22 cellular contexts compared by ENCODE assay signal in genomic region chr16:17204248-17205043, GRCh38.
DNase-seq lines count a peak whose midpoint lies in the region; ATAC-seq, FAIRE-seq and TF ChIP-seq lines count a peak whose summit lies in the region.
"Had no signal": no experiment of that assay in that cellular context is flagged by ENCODE, and none has a peak within 500 bp of the region (broad histone marks: within the 10 kb centered on the region; RNA-seq: fewer than 3 reads in every experiment).

No MANE protein-coding gene starts in this region.

- H3K9me3 ChIP-seq in right lobe of liver (no peaks in the 10 kb centered on the region), HepG2 (ENCODE audit: low read length) (no peaks in the 10 kb centered on the region), pancreas (no peaks in the 10 kb centered on the region)
- H3K9me3 ChIP-seq: Peyer's patch had no signal

- no peak overlapping the region for H3K4me3 ChIP-seq in right lobe of liver
- H3K4me3 ChIP-seq in HepG2 (replicated peaks in 1 of 3; ENCODE audit: insufficient read depth in 1 of 3, low read depth in 2 of 3, low read length in 3 of 3), result no peak overlapping the region
- no peak overlapping the region for H3K4me3 ChIP-seq in pancreas
- H3K4me3 ChIP-seq: Peyer's patch, SK-N-MC had no signal

- TF ChIP-seq EP300 in HepG2 (IDR thresholded peaks at IDR 0.05; ENCODE audit: low read depth in 2 of 2, low read length in 2 of 2), result no peak
- TF ChIP-seq EP300 in HepG2 (CRISPR knock-in tag; IDR thresholded peaks at IDR 0.05; ENCODE audit: borderline replicate concordance), result no peak

- POLR2A ChIA-PET in HepG2 (lab: Yijun Ruan, JAX), result interaction anchor here (0.7 to 0.8 kb wide), 2 partner anchors 14 to 30 kb away, joined by 3 read pairs; no protein-coding TSS in a partner anchor

- FAIRE-seq in HepG2 (lab: Jason Lieb, UNC) (no peak), pancreas (lab: Jason Lieb, UNC) (no peak)
- FAIRE-seq: H54 had no signal

- no peak overlapping the region for H3K9ac ChIP-seq in HepG2 (ENCODE audit: insufficient read depth, low read depth, low read length)

- BruUV-seq in HepG2 (replicated peaks; lab: Mats Ljungman, UMichigan), result no TSS peak

- no peaks in the 10 kb centered on the region for H3K79me2 ChIP-seq in HepG2 (ENCODE audit: insufficient read depth, low read length)

- H3K27ac Mint-ChIP-seq in activated T-helper 1 cell treated with anti-CD3 and anti-CD28 coated beads, Interleukin-12 subunit alpha, Interleukin-12 subunit beta, Interleukin-2, Interleukin-4 antibody, amounts not matched to agents 30 ng/mL and 10 ng/mL and 1 ng/mL, durations not matched to agents 14 hours and 24 hours and 36 hours, result no peak overlapping the region

- H3K27ac ChIP-seq in right lobe of liver (no peak overlapping the region), HepG2 (ENCODE audit: extremely low read length, insufficient read depth, low read length) (no peak overlapping the region), VCaP (peak overlapping the region; percentile 92), pancreas (peak overlapping the region in 3 of 4 donors; percentile 15 to 77 (median 60))
- H3K27ac ChIP-seq: C4-2B, HL-60, Peyer's patch, SK-N-MC had no signal

- DNase-seq in right lobe of liver (no peak), HepG2 (ENCODE audit: low spot score) (no peak), pancreas (no peak), NCI-H82 treated with DMSO at 0.1 percent for 48 hours (lab: John Stamatoyannopoulos, UW; ENCODE audit: unreplicated experiment) (no peak)
- no peak for DNase-seq in activated T-helper 1 cell treated with anti-CD3 and anti-CD28 coated beads, Interleukin-12 subunit alpha, Interleukin-12 subunit beta, Interleukin-2, Interleukin-4 antibody, amounts not matched to agents 30 ng/mL and 10 ng/mL and 1 ng/mL, durations not matched to agents 14 hours and 24 hours and 36 hours (ENCODE audit: low spot score)
- DNase-seq: DMS 273 treated with DMSO at 0.1 percent for 48 hours; DND-41; IMR-90; NCI-H1092 treated with DMSO at 0.1 percent for 48 hours; NCI-H146; NCI-H2029 treated with DMSO at 0.1 percent for 48 hours; NCI-H446 treated with DMSO at 0.1 percent for 48 hours; NCI-H69; NK-92 treated with Interleukin-12 subunit alpha and Interleukin-12 subunit beta, amount 100 ng/mL, for 24 hours; Peyer's patch; Right ventricle myocardium superior had no signal

- TF ChIP-seq POLR2A in right lobe of liver (IDR thresholded peaks at IDR 0.05), result no peak
- TF ChIP-seq POLR2A in HepG2 (IDR thresholded peaks at IDR 0.05; ENCODE audit: insufficient read depth in 1 of 2, low read depth in 2 of 2, low read length in 2 of 2), result no peak

- no peak overlapping the region for H3K4me2 ChIP-seq in HepG2 (ENCODE audit: low read depth, low read length)

- no peak overlapping the region for H3K4me3 Mint-ChIP-seq in activated T-helper 1 cell treated with anti-CD3 and anti-CD28 coated beads, Interleukin-12 subunit alpha, Interleukin-12 subunit beta, Interleukin-2, Interleukin-4 antibody, amounts not matched to agents 30 ng/mL and 10 ng/mL and 1 ng/mL, durations not matched to agents 14 hours and 24 hours and 36 hours

- intact Hi-C loops in right lobe of liver (cut with DNase I), result no loop called here
- intact Hi-C loops in HepG2 (cut with micrococcal nuclease; ENCODE audit: unreplicated experiment), result no loop called here
- intact Hi-C loops in pancreas (cut with DNase I), result no loop called here
- intact Hi-C loops in activated T-helper 1 cell treated with anti-CD3 and anti-CD28 coated beads, Interleukin-12 subunit alpha, Interleukin-12 subunit beta, Interleukin-2, Interleukin-4 antibody, amounts not matched to agents 30 ng/mL and 10 ng/mL and 1 ng/mL, durations not matched to agents 14 hours and 24 hours and 36 hours (cut with micrococcal nuclease), result no loop called here

- 46% methylated on average over 4 of the region's 4 CpGs for WGBS in right lobe of liver (ENCODE audit: insufficient coverage, low coverage, low lambda C conversion rate, missing lambda C conversion rate)
- 24% methylated on average over 4 of the region's 4 CpGs for WGBS in HepG2 (ENCODE audit: low lambda C conversion rate)
- 68 to 69% methylated on average over 4 of the region's 4 CpGs for WGBS in pancreas, 2 donors

- no peaks in the 10 kb centered on the region for H3K36me3 ChIP-seq in right lobe of liver
- H3K36me3 ChIP-seq in HepG2 (replicated peaks in 1 of 2; ENCODE audit: control insufficient read depth in 1 of 2, insufficient read depth in 2 of 2, low read length in 2 of 2), result no peaks in the 10 kb centered on the region
- no peaks in the 10 kb centered on the region for H3K36me3 ChIP-seq in pancreas

- TF ChIP-seq CTCF in right lobe of liver (IDR thresholded peaks at IDR 0.05) (no peak), HepG2 (CRISPR knock-in tag; IDR thresholded peaks at IDR 0.05) (no peak), VCaP (conservative IDR thresholded peaks at IDR 0.05) (no peak), pancreas (IDR thresholded peaks at IDR 0.05) (no peak)

- ATAC-seq in right lobe of liver, result peak in 3 of 4 donors; percentile 28 to 58 (median 52)
- ATAC-seq in HepG2, result no peak
- peak in 3 of 4 donors; percentile 6 to 24 (median 24) for ATAC-seq in pancreas
- ATAC-seq in HG03039 (IDR thresholded peaks at IDR 0.05; ENCODE audit: unreplicated experiment), result no peak

- in situ Hi-C loops in HepG2 (cut with HindIII; ENCODE audit: extremely low pct_ligation_motif_present, low pct_unique_long_range_greater_than_20kb), result no loop called here

- H3K4me1 Mint-ChIP-seq in activated T-helper 1 cell treated with anti-CD3 and anti-CD28 coated beads, Interleukin-12 subunit alpha, Interleukin-12 subunit beta, Interleukin-2, Interleukin-4 antibody, amounts not matched to agents 30 ng/mL and 10 ng/mL and 1 ng/mL, durations not matched to agents 14 hours and 24 hours and 36 hours (ENCODE audit: low read depth), result peaks cover 7% of the 10 kb centered on the region

- CTCF ChIA-PET in HepG2 (lab: Yijun Ruan, JAX; ENCODE audit: low intra/inter-chr PET ratio, low total read pairs), result no interaction called here

- no peak overlapping the region for H2AFZ ChIP-seq in HepG2 (ENCODE audit: low read length)

- no peaks in the 10 kb centered on the region for H3K4me1 ChIP-seq in right lobe of liver
- H3K4me1 ChIP-seq in HepG2 (ENCODE audit: insufficient read depth, low read length), result no peaks in the 10 kb centered on the region
- H3K4me1 ChIP-seq in pancreas, result peaks cover 0 to 7% (median 5%) of the 10 kb centered on the region in 3 donors
- H3K4me1 ChIP-seq: Peyer's patch had no signal

- no peaks in the 10 kb centered on the region for H3K27me3 ChIP-seq in right lobe of liver
- H3K27me3 ChIP-seq in HepG2 (ENCODE audit: control insufficient read depth in 1 of 2, insufficient read depth in 2 of 2, low read length in 2 of 2), result peaks cover 0 to 14% of the 10 kb centered on the region in 2 experiments; a peak in 2 of 5 replicates
- H3K27me3 ChIP-seq in pancreas, result no peaks in the 10 kb centered on the region
- H3K27me3 ChIP-seq: Peyer's patch had no signal

- peaks cover 5% of the 10 kb centered on the region for H3K36me3 Mint-ChIP-seq in activated T-helper 1 cell treated with anti-CD3 and anti-CD28 coated beads, Interleukin-12 subunit alpha, Interleukin-12 subunit beta, Interleukin-2, Interleukin-4 antibody, amounts not matched to agents 30 ng/mL and 10 ng/mL and 1 ng/mL, durations not matched to agents 14 hours and 24 hours and 36 hours (ENCODE audit: low read depth)

- TF ChIP-seq RAD21 in HepG2 (CRISPR knock-in tag; IDR thresholded peaks at IDR 0.05), result no peak

- no peaks in the 10 kb centered on the region for H3K27me3 Mint-ChIP-seq in activated T-helper 1 cell treated with anti-CD3 and anti-CD28 coated beads, Interleukin-12 subunit alpha, Interleukin-12 subunit beta, Interleukin-2, Interleukin-4 antibody, amounts not matched to agents 30 ng/mL and 10 ng/mL and 1 ng/mL, durations not matched to agents 14 hours and 24 hours and 36 hours (ENCODE audit: insufficient read depth)

- no peaks in the 10 kb centered on the region for H3K9me3 Mint-ChIP-seq in activated T-helper 1 cell treated with anti-CD3 and anti-CD28 coated beads, Interleukin-12 subunit alpha, Interleukin-12 subunit beta, Interleukin-2, Interleukin-4 antibody, amounts not matched to agents 30 ng/mL and 10 ng/mL and 1 ng/mL, durations not matched to agents 14 hours and 24 hours and 36 hours

- H4K20me1 ChIP-seq in HepG2 (ENCODE audit: insufficient read depth, low read length), result no peaks in the 10 kb centered on the region; the same call in 1 of the 2 replicates

TF ChIP-seq in HepG2, 621 proteins besides CTCF, POLR2A, EP300 and RAD21 (continues in another document):
- TF ChIP-seq ZNF18 (CRISPR knock-in tag; IDR thresholded peaks at IDR 0.05; ENCODE audit: insufficient replicate concordance), result no peak
- no peak for TF ChIP-seq ARNTL (CRISPR knock-in tag; IDR thresholded peaks at IDR 0.05)
- TF ChIP-seq ZNF7 (CRISPR knock-in tag; IDR thresholded peaks at IDR 0.05), result no peak
- no peak for TF ChIP-seq XBP1 (CRISPR knock-in tag; IDR thresholded peaks at IDR 0.05)
- no peak for TF ChIP-seq U2AF2 (IDR thresholded peaks at IDR 0.05; ENCODE audit: low read depth, low read length)
- TF ChIP-seq NR2F1 (CRISPR knock-in tag; IDR thresholded peaks at IDR 0.05), result no peak
- no peak for TF ChIP-seq SAP130 (CRISPR knock-in tag; IDR thresholded peaks at IDR 0.05; ENCODE audit: low read depth)
- no peak for TF ChIP-seq ZNF546 (CRISPR knock-in tag; conservative IDR thresholded peaks at IDR 0.05)
- TF ChIP-seq ZNF274 (CRISPR knock-in tag; IDR thresholded peaks at IDR 0.05), result no peak
- TF ChIP-seq, protein P1, sequence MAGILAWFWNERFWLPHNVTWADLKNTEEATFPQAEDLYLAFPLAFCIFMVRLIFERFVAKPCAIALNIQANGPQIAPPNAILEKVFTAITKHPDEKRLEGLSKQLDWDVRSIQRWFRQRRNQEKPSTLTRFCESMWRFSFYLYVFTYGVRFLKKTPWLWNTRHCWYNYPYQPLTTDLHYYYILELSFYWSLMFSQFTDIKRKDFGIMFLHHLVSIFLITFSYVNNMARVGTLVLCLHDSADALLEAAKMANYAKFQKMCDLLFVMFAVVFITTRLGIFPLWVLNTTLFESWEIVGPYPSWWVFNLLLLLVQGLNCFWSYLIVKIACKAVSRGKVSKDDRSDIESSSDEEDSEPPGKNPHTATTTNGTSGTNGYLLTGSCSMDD (CRISPR knock-in tag; IDR thresholded peaks at IDR 0.05), result no peak
- TF ChIP-seq NR2F2 (IDR thresholded peaks at IDR 0.05; ENCODE audit: borderline replicate concordance, low read depth), result no peak

Comparison
In these comparisons a context has a peak if more than half of its experiments do, and no peak if none do; other contexts are left out.
1. ATAC-seq: peak in right lobe of liver (3 of 4) and pancreas (3 of 4); none in HepG2 (single experiment) and HG03039 (single experiment).
2. H3K27ac ChIP-seq: peak in VCaP (single experiment) and pancreas (3 of 4); none in right lobe of liver (0 of 3) and HepG2 (single experiment).